1 cellular context compared by ENCODE assay signal in genomic region chr9:122930933-122931850, GRCh38.
A peak's percentile ranks its signal among the peaks of the same experiment; 100 is the strongest.
TF ChIP-seq lines count a peak whose summit lies in the region.

Gene ZBTB26, minus strand, starts transcription at chr9:122931512. Its CDS starts 11,578 bp downstream, at chr9:122919934.

TF ChIP-seq in HepG2, 621 proteins besides CTCF, POLR2A, EP300 and RAD21 (continued from another document and continues in another):
- 0 out of 2 replicates have a peak, but pooled peaks have one; percentile 22 for TF ChIP-seq BCL3 (CRISPR knock-in tag; IDR thresholded peaks at IDR 0.05)
- TF ChIP-seq TCF12 (IDR thresholded peaks at IDR 0.05) = no peak
- no peak for TF ChIP-seq TCF12 (CRISPR knock-in tag; IDR thresholded peaks at IDR 0.05)
- TF ChIP-seq ZNF101 (CRISPR knock-in tag; IDR thresholded peaks at IDR 0.05; ENCODE audit: borderline replicate concordance, low read depth) = no peak
- peak; percentile 89 for TF ChIP-seq KMT2A (CRISPR knock-in tag; IDR thresholded peaks at IDR 0.05)
- TF ChIP-seq MLLT10 (CRISPR knock-in tag; IDR thresholded peaks at IDR 0.05) = no peak
- no peak for TF ChIP-seq PBX2 (CRISPR knock-in tag; IDR thresholded peaks at IDR 0.05)
- no peak for TF ChIP-seq ZNF629 (CRISPR knock-in tag; conservative IDR thresholded peaks at IDR 0.05)
- no peak for TF ChIP-seq EZH2 (conservative IDR thresholded peaks at IDR 0.05; ENCODE audit: low read depth, low read length)
- peak; percentile 34; the same call in 1 of the 2 replicates for TF ChIP-seq DRAP1 (CRISPR knock-in tag; IDR thresholded peaks at IDR 0.05)
- TF ChIP-seq RXRB (CRISPR knock-in tag; IDR thresholded peaks at IDR 0.05; ENCODE audit: borderline replicate concordance) = peak; percentile 50; the same call in 1 of the 2 replicates
- TF ChIP-seq KAT7 (CRISPR knock-in tag; IDR thresholded peaks at IDR 0.05; ENCODE audit: borderline replicate concordance) = peak; percentile 93
- no peak for TF ChIP-seq NFRKB (IDR thresholded peaks at IDR 0.05)
- no peak for TF ChIP-seq ZMYM2 (CRISPR knock-in tag; IDR thresholded peaks at IDR 0.05)
- no peak for TF ChIP-seq HMGA1 (CRISPR knock-in tag; conservative IDR thresholded peaks at IDR 0.05)
- no peak for TF ChIP-seq ZNF761 (CRISPR knock-in tag; conservative IDR thresholded peaks at IDR 0.05)
- TF ChIP-seq SATB2 (CRISPR knock-in tag; IDR thresholded peaks at IDR 0.05) = 0 out of 2 replicates have a peak, but pooled peaks have one; percentile 59
- peak; percentile 60 for TF ChIP-seq ZBTB7B (CRISPR knock-in tag; IDR thresholded peaks at IDR 0.05)
- TF ChIP-seq ZNF263 (CRISPR knock-in tag; IDR thresholded peaks at IDR 0.05) = no peak
- no peak for TF ChIP-seq ZNF577 (CRISPR knock-in tag; IDR thresholded peaks at IDR 0.05; ENCODE audit: borderline replicate concordance, low read depth)
- no peak for TF ChIP-seq NFAT5 (CRISPR knock-in tag; IDR thresholded peaks at IDR 0.05)
- no peak; the same call in 1 of the 2 replicates for TF ChIP-seq MAX (IDR thresholded peaks at IDR 0.05)
- TF ChIP-seq REPIN1 (CRISPR knock-in tag; IDR thresholded peaks at IDR 0.05; ENCODE audit: borderline replicate concordance, low read depth) = no peak; the same call in 1 of the 2 replicates
- TF ChIP-seq ZNF20 (CRISPR knock-in tag; IDR thresholded peaks at IDR 0.05) = 0 out of 2 replicates have a peak, but pooled peaks have one; percentile 51
- TF ChIP-seq POGZ (CRISPR knock-in tag; IDR thresholded peaks at IDR 0.05) = peak; percentile 75
- 0 out of 2 replicates have a peak, but pooled peaks have one; percentile 13 for TF ChIP-seq CREB3 (CRISPR knock-in tag; IDR thresholded peaks at IDR 0.05)
- no peak for TF ChIP-seq PAWR (CRISPR knock-in tag; IDR thresholded peaks at IDR 0.05; ENCODE audit: borderline replicate concordance)
- no peak; the same call in 1 of the 2 replicates for TF ChIP-seq TFE3 (CRISPR knock-in tag; IDR thresholded peaks at IDR 0.05)
- no peak for TF ChIP-seq PRMT3 (CRISPR knock-in tag; IDR thresholded peaks at IDR 0.05; ENCODE audit: borderline replicate concordance, low read depth)
- 0 out of 2 replicates have a peak, but pooled peaks have one; percentile 54 for TF ChIP-seq ZFP36L1 (CRISPR knock-in tag; IDR thresholded peaks at IDR 0.05)
- peak; percentile 62 for TF ChIP-seq AGO1 (IDR thresholded peaks at IDR 0.05; ENCODE audit: low read depth, low read length, poor library complexity, severe bottlenecking)
- 0 out of 2 replicates have a peak, but pooled peaks have one; percentile 41 for TF ChIP-seq NKX3-1 (CRISPR knock-in tag; IDR thresholded peaks at IDR 0.05)
- no peak for TF ChIP-seq ZNF430 (CRISPR knock-in tag; IDR thresholded peaks at IDR 0.05)
- no peak for TF ChIP-seq GTF3A (CRISPR knock-in tag; conservative IDR thresholded peaks at IDR 0.05)
- TF ChIP-seq RBFOX2 (IDR thresholded peaks at IDR 0.05; ENCODE audit: low read depth, low read length) = peak; percentile 90
- TF ChIP-seq ZBTB25 (CRISPR knock-in tag; IDR thresholded peaks at IDR 0.05) = peak; percentile 69; the same call in 1 of the 2 replicates
- peak; percentile 77 for TF ChIP-seq ZNF883 (CRISPR knock-in tag; IDR thresholded peaks at IDR 0.05; ENCODE audit: not compliant biosample characterization)
- no peak for TF ChIP-seq BRD4 (CRISPR knock-in tag; IDR thresholded peaks at IDR 0.05)
- TF ChIP-seq LCORL (IDR thresholded peaks at IDR 0.05) = no peak
- peak; percentile 60; the same call in 1 of the 2 replicates for TF ChIP-seq LCORL (CRISPR knock-in tag; IDR thresholded peaks at IDR 0.05)
- TF ChIP-seq NR2C2 (CRISPR knock-in tag; IDR thresholded peaks at IDR 0.05; ENCODE audit: borderline replicate concordance) = peak; percentile 99
- TF ChIP-seq CCAR2 (optimal IDR thresholded peaks at IDR 0.05; ENCODE audit: low read depth, low read length) = no peak
- peak; percentile 81 for TF ChIP-seq ERF (CRISPR knock-in tag; IDR thresholded peaks at IDR 0.05)
- TF ChIP-seq AHR (CRISPR knock-in tag; IDR thresholded peaks at IDR 0.05) = 0 out of 2 replicates have a peak, but pooled peaks have one; percentile 54
- 0 out of 2 replicates have a peak, but pooled peaks have one; percentile 6 for TF ChIP-seq AFF4 (CRISPR knock-in tag; IDR thresholded peaks at IDR 0.05)
- no peak for TF ChIP-seq ZXDC (CRISPR knock-in tag; IDR thresholded peaks at IDR 0.05)
